Comparison of ENCODE assay signal across 8 cellular contexts in the genomic region with DNA sequence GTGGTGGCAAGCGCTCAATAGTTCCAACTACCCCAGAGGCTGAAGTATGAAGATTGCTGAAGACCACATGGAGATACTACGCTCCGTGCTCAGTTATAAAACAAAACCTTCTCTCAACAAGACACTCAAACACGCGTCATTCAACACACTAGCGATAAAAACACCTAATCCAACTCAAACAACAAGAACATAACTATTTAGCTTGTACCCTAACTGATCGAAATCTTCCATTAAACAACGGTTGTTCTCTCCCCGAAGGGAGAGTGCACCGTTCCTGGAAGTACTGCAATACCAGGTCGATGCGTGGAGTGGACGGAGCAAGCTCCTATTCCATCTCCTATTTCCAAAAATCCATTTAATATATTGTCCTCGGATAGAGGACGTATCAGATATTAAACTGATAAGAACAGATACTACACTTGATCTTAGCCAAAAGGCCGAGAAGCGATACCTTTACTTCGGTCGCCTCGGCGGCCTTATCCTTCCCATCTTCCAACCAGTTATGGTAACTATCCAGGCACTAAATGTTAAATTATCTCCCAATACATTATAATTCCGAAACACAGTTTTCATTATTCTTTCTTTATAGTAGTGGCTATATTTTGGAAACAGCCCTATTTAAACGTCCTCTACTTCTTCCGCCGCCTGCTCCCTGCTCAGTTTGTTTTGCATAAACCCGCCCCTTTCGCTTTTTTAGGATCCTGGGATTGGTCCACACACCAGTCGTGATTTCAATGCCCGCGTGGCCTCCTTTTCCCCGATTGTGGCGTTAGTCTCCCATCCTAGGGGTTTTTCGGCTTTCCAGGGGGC. TPM values are rescaled to one million over a fixed set of nuclear protein-coding genes. Genes with fewer than 3 reads are reported as not detected.
DNase-seq lines count a peak whose midpoint lies in the region; FAIRE-seq and TF ChIP-seq lines count a peak whose summit lies in the region.

No MANE protein-coding gene starts in this region.

- peak overlapping the region; percentile 49 for H3K14ac ChIP-seq in neuronal stem cell (ENCODE audit: low read length)

- H3K9me2 ChIP-seq in Loucy (replicated peaks; ENCODE audit: low read depth, low read length), result no peaks in the 10 kb centered on the region

- peak overlapping the region; percentile 87 for H2AFZ ChIP-seq in Loucy (ENCODE audit: low read length)
- H2AFZ ChIP-seq in neuronal stem cell (ENCODE audit: low read length), result peak overlapping the region; percentile 92

- no peak for TF ChIP-seq CTCF in Loucy (conservative IDR thresholded peaks at IDR 0.05; ENCODE audit: low read length)

- H4K8ac ChIP-seq in neuronal stem cell (ENCODE audit: low read depth, low read length), result no peak overlapping the region

- H3K4me2 ChIP-seq in Loucy (ENCODE audit: low read depth, low read length, poor library complexity, severe bottlenecking), result peak overlapping the region; percentile 90
- H3K4me2 ChIP-seq in neuronal stem cell (ENCODE audit: insufficient read depth, low read length, poor library complexity, severe bottlenecking), result peak overlapping the region; percentile 53

- H3K4me3 ChIP-seq in Loucy (ENCODE audit: low read length, poor library complexity, severe bottlenecking) (peak overlapping the region; percentile 87), neuronal stem cell (ENCODE audit: low read length in 2 of 2) (peak overlapping the region in 1 of 2 donors; percentile 53)

- H3K9ac ChIP-seq in Loucy (ENCODE audit: low read depth, low read length, poor library complexity, severe bottlenecking) (peak overlapping the region; percentile 97), neuronal stem cell (ENCODE audit: low read depth, low read length, poor library complexity) (peak overlapping the region; percentile 47)

- H3K18ac ChIP-seq in neuronal stem cell (ENCODE audit: low read length), result peak overlapping the region; percentile 89

- H3K79me1 ChIP-seq in neuronal stem cell (ENCODE audit: low read depth, low read length), result peaks cover 5% of the 10 kb centered on the region

- H2BK5ac ChIP-seq in neuronal stem cell (ENCODE audit: low read length), result peak overlapping the region; percentile 61

- H3K9me3 ChIP-seq in Loucy (ENCODE audit: insufficient read depth, low read depth, low read length), result no peaks in the 10 kb centered on the region
- H3K9me3 ChIP-seq in neuronal stem cell (replicated peaks in 1 of 2; ENCODE audit: control insufficient read depth in 2 of 2, insufficient read depth in 1 of 2, low read depth in 1 of 2, low read length in 2 of 2), result peaks cover 0 to 2% of the 10 kb centered on the region in 2 donors

- H3K4me1 ChIP-seq in Loucy (ENCODE audit: insufficient read depth, low read length, poor library complexity, severe bottlenecking), result peaks cover 22% of the 10 kb centered on the region
- peaks cover 8 to 10% of the 10 kb centered on the region in 2 donors for H3K4me1 ChIP-seq in neuronal stem cell (ENCODE audit: control insufficient read depth in 2 of 2, insufficient read depth in 1 of 2, low read depth in 1 of 2, low read length in 2 of 2)

- H2BK12ac ChIP-seq in neuronal stem cell (ENCODE audit: low read length), result no peak overlapping the region

- peak overlapping the region; percentile 87 for H3K27ac ChIP-seq in neuronal stem cell (replicated peaks; ENCODE audit: low read length)
- H3K27ac ChIP-seq in temporal lobe (ENCODE audit: low read depth, low read length), result peak overlapping the region; percentile 97

- no peaks in the 10 kb centered on the region for H3K27me3 ChIP-seq in Loucy (ENCODE audit: insufficient read depth, low read length, poor library complexity, severe bottlenecking)
- no peaks in the 10 kb centered on the region for H3K27me3 ChIP-seq in neuronal stem cell (ENCODE audit: control insufficient read depth in 3 of 3, insufficient read depth in 3 of 3, low read depth in 1 of 3, low read length in 3 of 3)

- H2BK120ac ChIP-seq in neuronal stem cell (ENCODE audit: low read depth, low read length), result no peak overlapping the region

- H3F3A ChIP-seq in Loucy (ENCODE audit: low read depth), result peaks cover 9% of the 10 kb centered on the region

- WGBS in neuronal stem cell (ENCODE audit: extremely low coverage in 2 of 2, insufficient read length in 2 of 2, insufficient replicate concordance in 1 of 2), 2 donors, result no CpG with 5 or more reads among the region's 33 CpGs

- H3K4ac ChIP-seq in neuronal stem cell (ENCODE audit: low read length), result no peak overlapping the region

- H4K91ac ChIP-seq in neuronal stem cell (ENCODE audit: low read depth, low read length, poor library complexity), result no peak overlapping the region

- DNase-seq in G401 (ENCODE audit: low spot score) (peak; percentile 99), H54 (ENCODE audit: insufficient read length, low spot score) (peak; percentile 74), frontal cortex (ENCODE audit: low spot score in 2 of 2) (peak; percentile 76 to 93), neuronal stem cell (ENCODE audit: low spot score) (peak; percentile 93)
- peak; percentile 93 for DNase-seq in activated effector memory CD4-positive, alpha-beta T cell treated with anti-CD3 and anti-CD28 coated beads, Interleukin-2, amount 50 U/mL, for 16 hours

- no peaks in the 10 kb centered on the region for H4K20me1 ChIP-seq in Loucy (ENCODE audit: insufficient read depth, low read length, poor library complexity, severe bottlenecking)

- H2BK15ac ChIP-seq in neuronal stem cell (ENCODE audit: low read length), result no peak overlapping the region

- peak overlapping the region; percentile 99 for H3K23ac ChIP-seq in neuronal stem cell (ENCODE audit: low read depth, low read length, poor library complexity)

- peaks cover 24% of the 10 kb centered on the region for H3K79me2 ChIP-seq in Loucy (ENCODE audit: insufficient read depth, low read length)

- H2AK5ac ChIP-seq in neuronal stem cell (ENCODE audit: low read depth, low read length), result no peak overlapping the region

- in situ Hi-C loops in G401 (cut with HindIII; ENCODE audit: low sequenced_read_pairs), result no loop called here

- no peaks in the 10 kb centered on the region for H3K36me3 ChIP-seq in Loucy (ENCODE audit: insufficient read depth, low read length)
- H3K36me3 ChIP-seq in neuronal stem cell (replicated peaks in 1 of 2; ENCODE audit: control insufficient read depth in 2 of 2, insufficient read depth in 2 of 2, low read length in 2 of 2), result peaks cover under 1 to 13% of the 10 kb centered on the region in 2 donors

- TF ChIP-seq POLR2A in H54 (IDR thresholded peaks at IDR 0.05; ENCODE audit: low read depth, low read length) (peak; percentile 99), Raji (IDR thresholded peaks at IDR 0.05; ENCODE audit: insufficient read depth, low read depth, low read length) (peak; percentile 100)

- FAIRE-seq in H54 (lab: Jason Lieb, UNC) (peak; percentile 38), frontal cortex (lab: Jason Lieb, UNC) (peak; percentile 99)

RNA-seq across cellular contexts. Expression of a gene that starts 2.2 kb away (rescaled TPM):
- total RNA-seq in G401 (2014; rRNA removed; shearing (Covaris generic)), result 103 and 110 TPM in 2 replicates
- total RNA-seq in frontal cortex (48.5 TPM), temporal lobe (28.8 TPM)
- polyA plus RNA-seq in neuronal stem cell (2013, experiment 1 of 2), result 31.6 TPM
- 30.7 TPM for polyA plus RNA-seq in neuronal stem cell (2013, experiment 2 of 2)

RNA-seq across cellular contexts. Expression of a gene that starts 8.9 kb away (rescaled TPM):
- not detected in 2 replicates for total RNA-seq in G401 (2014; rRNA removed; shearing (Covaris generic))
- not detected for total RNA-seq in frontal cortex
- not detected for polyA plus RNA-seq in neuronal stem cell (2013, experiment 1 of 2)
- 0.11 TPM for polyA plus RNA-seq in neuronal stem cell (2013, experiment 2 of 2)
- not detected for total RNA-seq in temporal lobe

RNA-seq across cellular contexts. Expression of a gene that starts 9.7 kb away (rescaled TPM):
- 40.9 and 49.0 TPM in 2 replicates for total RNA-seq in G401 (2014; rRNA removed; shearing (Covaris generic))
- total RNA-seq in frontal cortex (31.0 TPM), temporal lobe (27.3 TPM)
- 30.8 TPM for polyA plus RNA-seq in neuronal stem cell (2013, experiment 1 of 2)
- 30.7 TPM for polyA plus RNA-seq in neuronal stem cell (2013, experiment 2 of 2)

RNA-seq across cellular contexts. Expression of a gene that starts 36.3 kb away (rescaled TPM):
- total RNA-seq in G401 (2014; rRNA removed; shearing (Covaris generic)), result 10.2 and 23.3 TPM in 2 replicates
- total RNA-seq in frontal cortex (10.6 TPM), temporal lobe (17.5 TPM)
- polyA plus RNA-seq in neuronal stem cell (2013, experiment 1 of 2), result 32.8 TPM
- polyA plus RNA-seq in neuronal stem cell (2013, experiment 2 of 2), result 30.9 TPM

RNA-seq across cellular contexts. Expression of a gene that starts 39.1 kb away (rescaled TPM):
- 225 and 239 TPM in 2 replicates for total RNA-seq in G401 (2014; rRNA removed; shearing (Covaris generic))
- total RNA-seq in frontal cortex (109 TPM), temporal lobe (66.9 TPM)
- 54.5 TPM for polyA plus RNA-seq in neuronal stem cell (2013, experiment 1 of 2)
- polyA plus RNA-seq in neuronal stem cell (2013, experiment 2 of 2), result 51.5 TPM
